ENCODE assay signal across 2 cellular contexts in the genomic region with DNA sequence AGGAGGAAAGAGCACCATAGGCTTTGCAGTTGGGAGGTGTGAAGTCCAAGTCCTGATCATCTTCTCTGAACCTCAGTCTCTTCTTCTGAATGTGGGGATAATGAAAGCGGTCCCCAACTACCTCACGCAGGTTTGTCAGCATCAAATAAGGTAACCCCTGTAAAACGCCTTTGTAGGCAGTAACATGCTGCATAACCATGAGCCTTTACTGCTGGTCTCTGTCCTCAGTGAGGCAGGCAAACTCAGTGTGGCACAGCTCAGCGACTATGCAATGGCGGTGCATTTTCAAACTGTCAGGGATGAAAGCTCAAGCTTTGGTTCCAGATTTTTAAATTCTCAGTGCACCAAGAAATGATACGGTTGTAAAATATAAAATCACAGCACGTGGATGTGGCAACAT.
TF ChIP-seq lines count a peak whose summit lies in the region.

No MANE protein-coding gene starts in this region.

TF ChIP-seq in HCT116, 20 proteins besides CTCF, POLR2A, EP300 and RAD21:
- TF ChIP-seq POLR2AphosphoS5 (IDR thresholded peaks at IDR 0.05; ENCODE audit: low read depth, low read length) (no peak), SIN3A (IDR thresholded peaks at IDR 0.05; ENCODE audit: low read depth) (no peak)

TF ChIP-seq in K562, 482 proteins besides CTCF, POLR2A, EP300 and RAD21:
- TF ChIP-seq YY1 (IDR thresholded peaks at IDR 0.05; ENCODE audit: borderline replicate concordance in 1 of 3, control insufficient read depth in 1 of 3, extremely low read depth in 1 of 3, insufficient read depth in 3 of 3, insufficient read length in 1 of 3, insufficient replicate concordance in 2 of 3, low read depth in 1 of 3, low read length in 2 of 3) (no peak), RBM17 (IDR thresholded peaks at IDR 0.05; ENCODE audit: borderline replicate concordance, low read depth, low read length) (no peak), WHSC1 (IDR thresholded peaks at IDR 0.05; ENCODE audit: low read length) (no peak), POLR3A (IDR thresholded peaks at IDR 0.05; ENCODE audit: borderline replicate concordance, extremely low read depth, insufficient read depth, insufficient read length) (no peak), TEAD4 (IDR thresholded peaks at IDR 0.05; ENCODE audit: low read length) (no peak), TEAD4 (CRISPR knock-in tag; IDR thresholded peaks at IDR 0.05; ENCODE audit: borderline replicate concordance) (no peak), TSC22D4 (tag; IDR thresholded peaks at IDR 0.05) (no peak), NFRKB (IDR thresholded peaks at IDR 0.05; ENCODE audit: low read depth) (no peak), E2F3 (CRISPR knock-in tag; IDR thresholded peaks at IDR 0.05) (no peak), ZNF699 (CRISPR knock-in tag; IDR thresholded peaks at IDR 0.05; ENCODE audit: insufficient replicate concordance) (no peak), ZNF551 (CRISPR knock-in tag; IDR thresholded peaks at IDR 0.05) (no peak), NFYB (IDR thresholded peaks at IDR 0.05; ENCODE audit: extremely low read depth, insufficient read length) (no peak)
- TF ChIP-seq, protein P1, sequence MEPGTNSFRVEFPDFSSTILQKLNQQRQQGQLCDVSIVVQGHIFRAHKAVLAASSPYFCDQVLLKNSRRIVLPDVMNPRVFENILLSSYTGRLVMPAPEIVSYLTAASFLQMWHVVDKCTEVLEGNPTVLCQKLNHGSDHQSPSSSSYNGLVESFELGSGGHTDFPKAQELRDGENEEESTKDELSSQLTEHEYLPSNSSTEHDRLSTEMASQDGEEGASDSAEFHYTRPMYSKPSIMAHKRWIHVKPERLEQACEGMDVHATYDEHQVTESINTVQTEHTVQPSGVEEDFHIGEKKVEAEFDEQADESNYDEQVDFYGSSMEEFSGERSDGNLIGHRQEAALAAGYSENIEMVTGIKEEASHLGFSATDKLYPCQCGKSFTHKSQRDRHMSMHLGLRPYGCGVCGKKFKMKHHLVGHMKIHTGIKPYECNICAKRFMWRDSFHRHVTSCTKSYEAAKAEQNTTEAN (CRISPR knock-in tag; IDR thresholded peaks at IDR 0.05) = no peak
